ENCODE assay signal across 14 cellular contexts in the genomic region with DNA sequence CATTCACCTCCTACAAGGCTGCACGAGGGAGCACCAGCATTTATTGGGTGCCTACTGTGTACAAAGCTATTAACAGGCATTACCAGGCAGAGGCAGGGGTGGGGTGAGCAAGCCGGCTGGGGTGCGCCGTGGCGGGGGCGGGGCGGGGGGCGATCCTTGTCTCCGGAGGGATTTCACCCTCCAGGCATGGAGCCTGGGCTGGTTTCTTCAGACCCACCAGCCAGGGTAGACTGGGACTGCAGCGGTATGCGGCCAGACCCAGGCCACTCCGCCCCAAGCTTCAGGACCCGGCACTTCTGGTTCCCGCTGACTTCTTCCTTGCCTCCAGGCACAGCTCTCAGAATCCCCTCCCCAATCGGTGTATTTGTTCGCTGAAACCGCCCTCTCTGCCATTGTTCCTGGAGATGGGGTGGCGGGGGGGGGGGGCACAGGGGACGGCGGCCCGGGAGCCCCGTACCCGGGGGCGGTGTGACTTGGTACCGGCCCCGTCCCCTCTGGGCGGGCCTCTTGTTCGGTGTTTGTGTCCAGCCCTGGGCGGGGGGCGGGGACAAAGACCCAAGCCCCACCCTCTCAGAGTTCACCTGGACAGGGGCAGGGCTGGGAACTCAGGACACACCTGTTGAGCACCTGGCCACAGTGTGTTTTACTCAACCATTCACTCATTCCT. TPM values are rescaled to one million over a fixed set of nuclear protein-coding genes. Genes with fewer than 3 reads are reported as not detected.
DNase-seq lines count a peak whose midpoint lies in the region; ATAC-seq and TF ChIP-seq lines count a peak whose summit lies in the region.
"Had no signal": no experiment of that assay in that cellular context is flagged by ENCODE, and none has a peak within 500 bp of the region (broad histone marks: within the 10 kb centered on the region; RNA-seq: fewer than 3 reads in every experiment).

No MANE protein-coding gene starts in this region.

- no peak for DNase-seq in activated T-cell treated with anti-CD3 and anti-CD28 coated beads, Interleukin-2, amount 50 U/mL, for 72 hours
- no peak for DNase-seq in activated T-cell treated with anti-CD3 and anti-CD28 coated beads, Interleukin-2, amount 50 U/mL, for 48 hours
- DNase-seq in activated naive CD8-positive, alpha-beta T cell treated with anti-CD3 and anti-CD28 coated beads, Interleukin-2, amount 10 ng/mL, durations not matched to agents 7 days and 5 days = no peak
- DNase-seq in left lung = no peak
- no peak for DNase-seq in T-helper 2 cell treated with Interferon-gamma antibody and Interleukin-4, amounts not matched to agents 5 μg/mL and 100 μg/mL, for 36 hours (ENCODE audit: low spot score)
- DNase-seq in H4 (ENCODE audit: low spot score) = no peak
- no peak for DNase-seq in GDM1 (lab: John Stamatoyannopoulos, UW)
- DNase-seq: BE2C; effector CD4-positive, alpha-beta T cell; left cardiac atrium; RPMI8226 had no signal

- WGBS in urinary bladder = 5% methylated on average over 30 of the region's 30 CpGs

- H3K36me3 Mint-ChIP-seq in activated T-cell treated with anti-CD3 and anti-CD28 coated beads, Interleukin-2, amount 50 U/mL, for 72 hours (ENCODE audit: insufficient read depth in 2 of 2) = no peaks in the 10 kb centered on the region
- no peaks in the 10 kb centered on the region for H3K36me3 Mint-ChIP-seq in activated naive CD8-positive, alpha-beta T cell treated with anti-CD3 and anti-CD28 coated beads, Interleukin-2, amount 10 ng/mL, durations not matched to agents 7 days and 5 days
- H3K36me3 Mint-ChIP-seq in T-helper 2 cell treated with Interferon-gamma antibody and Interleukin-4, amounts not matched to agents 5 μg/mL and 100 μg/mL, for 36 hours (ENCODE audit: low read depth) = no peaks in the 10 kb centered on the region

- H3K27me3 ChIP-seq in left lung = peaks cover 20 to 76% of the 10 kb centered on the region in 2 donors

- no peak for TF ChIP-seq CTCF in left lung (IDR thresholded peaks at IDR 0.05)

- H3K4me3 Mint-ChIP-seq in activated T-cell treated with anti-CD3 and anti-CD28 coated beads, Interleukin-2, amount 50 U/mL, for 72 hours = peak overlapping the region; percentile 72 to 82
- H3K4me3 Mint-ChIP-seq in activated naive CD8-positive, alpha-beta T cell treated with anti-CD3 and anti-CD28 coated beads, Interleukin-2, amount 10 ng/mL, durations not matched to agents 7 days and 5 days = peak overlapping the region; percentile 19
- H3K4me3 Mint-ChIP-seq in T-helper 2 cell treated with Interferon-gamma antibody and Interleukin-4, amounts not matched to agents 5 μg/mL and 100 μg/mL, for 36 hours = no peak overlapping the region

- H3K36me3 ChIP-seq in left lung = no peaks in the 10 kb centered on the region
- H3K36me3 ChIP-seq in urinary bladder (ENCODE audit: insufficient read depth) = no peaks in the 10 kb centered on the region
- H3K36me3 ChIP-seq: BE2C had no signal

- ATAC-seq in activated T-cell treated with anti-CD3 and anti-CD28 coated beads, Interleukin-2, amount 50 U/mL, for 72 hours (replicated peaks in 1 of 2) = no peak
- ATAC-seq in activated naive CD8-positive, alpha-beta T cell treated with anti-CD3 and anti-CD28 coated beads, Interleukin-2, amount 10 ng/mL, durations not matched to agents 7 days and 5 days (ENCODE audit: low read depth) = no peak
- ATAC-seq in left lung = peak; percentile 48

- H3K4me1 ChIP-seq in left lung (peaks cover 8 to 18% of the 10 kb centered on the region in 2 donors), urinary bladder (ENCODE audit: insufficient read depth) (peaks cover 5% of the 10 kb centered on the region)
- H3K4me1 ChIP-seq: BE2C had no signal

- POLR2A ChIA-PET in activated naive CD8-positive, alpha-beta T cell treated with anti-CD3 and anti-CD28 coated beads, Interleukin-2, amount 10 ng/mL, durations not matched to agents 7 days and 5 days (lab: Charles Lee) = no interaction called here

- no peaks in the 10 kb centered on the region for H3K27me3 Mint-ChIP-seq in activated T-cell treated with anti-CD3 and anti-CD28 coated beads, Interleukin-2, amount 50 U/mL, for 72 hours (ENCODE audit: low read depth)
- H3K27me3 Mint-ChIP-seq in activated naive CD8-positive, alpha-beta T cell treated with anti-CD3 and anti-CD28 coated beads, Interleukin-2, amount 10 ng/mL, durations not matched to agents 7 days and 5 days = peaks cover 44% of the 10 kb centered on the region
- H3K27me3 Mint-ChIP-seq in T-helper 2 cell treated with Interferon-gamma antibody and Interleukin-4, amounts not matched to agents 5 μg/mL and 100 μg/mL, for 36 hours (ENCODE audit: low read depth) = peaks cover 39% of the 10 kb centered on the region

- H3K4me1 Mint-ChIP-seq in activated T-cell treated with anti-CD3 and anti-CD28 coated beads, Interleukin-2, amount 50 U/mL, for 72 hours (ENCODE audit: low read depth) = peaks cover 12% of the 10 kb centered on the region
- peaks cover 5% of the 10 kb centered on the region for H3K4me1 Mint-ChIP-seq in activated naive CD8-positive, alpha-beta T cell treated with anti-CD3 and anti-CD28 coated beads, Interleukin-2, amount 10 ng/mL, durations not matched to agents 7 days and 5 days
- H3K4me1 Mint-ChIP-seq in T-helper 2 cell treated with Interferon-gamma antibody and Interleukin-4, amounts not matched to agents 5 μg/mL and 100 μg/mL, for 36 hours (ENCODE audit: low read depth) = peaks cover 2% of the 10 kb centered on the region

- H3K27ac ChIP-seq in left lung = no peak overlapping the region
- no peak overlapping the region for H3K27ac ChIP-seq in urinary bladder (ENCODE audit: low read depth)

- intact Hi-C loops in left lung (cut with DNase I) = no loop called here

- H3K4me3 ChIP-seq in left lung (peak overlapping the region in 1 of 2 donors; percentile 19), urinary bladder (ENCODE audit: low read depth, low read length) (peak overlapping the region; percentile 23)

- H3K9me3 Mint-ChIP-seq in activated T-cell treated with anti-CD3 and anti-CD28 coated beads, Interleukin-2, amount 50 U/mL, for 72 hours = no peaks in the 10 kb centered on the region
- no peaks in the 10 kb centered on the region for H3K9me3 Mint-ChIP-seq in activated naive CD8-positive, alpha-beta T cell treated with anti-CD3 and anti-CD28 coated beads, Interleukin-2, amount 10 ng/mL, durations not matched to agents 7 days and 5 days
- H3K9me3 Mint-ChIP-seq in T-helper 2 cell treated with Interferon-gamma antibody and Interleukin-4, amounts not matched to agents 5 μg/mL and 100 μg/mL, for 36 hours = no peaks in the 10 kb centered on the region

- no peak overlapping the region for H3K27ac Mint-ChIP-seq in activated T-cell treated with anti-CD3 and anti-CD28 coated beads, Interleukin-2, amount 50 U/mL, for 72 hours
- H3K27ac Mint-ChIP-seq in activated naive CD8-positive, alpha-beta T cell treated with anti-CD3 and anti-CD28 coated beads, Interleukin-2, amount 10 ng/mL, durations not matched to agents 7 days and 5 days = no peak overlapping the region
- H3K27ac Mint-ChIP-seq in T-helper 2 cell treated with Interferon-gamma antibody and Interleukin-4, amounts not matched to agents 5 μg/mL and 100 μg/mL, for 36 hours = no peak overlapping the region

- no peaks in the 10 kb centered on the region for H3K9me3 ChIP-seq in left lung
- H3K9me3 ChIP-seq: BE2C had no signal

RNA-seq across cellular contexts. Expression of gene TJP3, which starts 14.4 kb away (rescaled TPM):
- 1 to 10 TPM; 1.7 to 5.8 TPM for total RNA-seq in activated T-cell treated with anti-CD3 and anti-CD28 coated beads, Interleukin-2, amount 50 U/mL, for 72 hours
- total RNA-seq in activated naive CD8-positive, alpha-beta T cell treated with anti-CD3 and anti-CD28 coated beads, Interleukin-2, amount 10 ng/mL, durations not matched to agents 7 days and 5 days = 1 to 10 TPM; 5.2 to 7.6 TPM
- total RNA-seq in left lung (10 to 100 TPM; 33.8 to 36.2 TPM), urinary bladder (3.1 TPM)
- polyA plus RNA-seq in urinary bladder = 2.8 TPM
- 1.5 TPM in 1 of 2 replicates, not detected in the other for total RNA-seq in H4 (2014; rRNA removed; shearing (Covaris generic))

RNA-seq across cellular contexts. Expression of gene PIP5K1C, which starts 22.3 kb away (rescaled TPM):
- 10 to 100 TPM; 16.0 to 21.0 TPM for total RNA-seq in activated T-cell treated with anti-CD3 and anti-CD28 coated beads, Interleukin-2, amount 50 U/mL, for 72 hours
- total RNA-seq in activated naive CD8-positive, alpha-beta T cell treated with anti-CD3 and anti-CD28 coated beads, Interleukin-2, amount 10 ng/mL, durations not matched to agents 7 days and 5 days = 10 to 100 TPM; 18.9 to 23.5 TPM
- total RNA-seq in left lung (10 to 100 TPM; 38.7 to 42.2 TPM), urinary bladder (17.1 TPM)
- 60.8 TPM for polyA plus RNA-seq in urinary bladder
- 5.3 and 6.8 TPM in 2 replicates for total RNA-seq in H4 (2014; rRNA removed; shearing (Covaris generic))

RNA-seq across cellular contexts. Expression of gene APBA3, which starts 38.9 kb away (rescaled TPM):
- 10 to 100 TPM; 51.8 to 52.7 TPM for total RNA-seq in activated T-cell treated with anti-CD3 and anti-CD28 coated beads, Interleukin-2, amount 50 U/mL, for 72 hours
- total RNA-seq in activated naive CD8-positive, alpha-beta T cell treated with anti-CD3 and anti-CD28 coated beads, Interleukin-2, amount 10 ng/mL, durations not matched to agents 7 days and 5 days = 10 to 100 TPM; 54.5 to 61.9 TPM
- 10 to 100 TPM; 22.1 to 24.7 TPM for total RNA-seq in left lung
- 10.4 TPM for total RNA-seq in urinary bladder
- 21.7 TPM for polyA plus RNA-seq in urinary bladder
- 11.4 and 15.8 TPM in 2 replicates for total RNA-seq in H4 (2014; rRNA removed; shearing (Covaris generic))

RNA-seq across cellular contexts. Expression of gene MRPL54, which starts 39.9 kb away (rescaled TPM):
- total RNA-seq in activated T-cell treated with anti-CD3 and anti-CD28 coated beads, Interleukin-2, amount 50 U/mL, for 72 hours = 10 to 100 TPM; 67.3 to 74.2 TPM
- total RNA-seq in activated naive CD8-positive, alpha-beta T cell treated with anti-CD3 and anti-CD28 coated beads, Interleukin-2, amount 10 ng/mL, durations not matched to agents 7 days and 5 days = 10 to 100 TPM; 68.9 to 73.9 TPM
- 10 to 100 TPM; 52.4 to 59.1 TPM for total RNA-seq in left lung
- total RNA-seq in urinary bladder = 23.0 TPM
- polyA plus RNA-seq in urinary bladder = 61.9 TPM
- total RNA-seq in H4 (2014; rRNA removed; shearing (Covaris generic)) = 74.4 and 75.7 TPM in 2 replicates

RNA-seq across cellular contexts. Expression of gene RAX2, which starts 49.5 kb away (rescaled TPM):
- total RNA-seq in activated T-cell treated with anti-CD3 and anti-CD28 coated beads, Interleukin-2, amount 50 U/mL, for 72 hours = not detected
- total RNA-seq in activated naive CD8-positive, alpha-beta T cell treated with anti-CD3 and anti-CD28 coated beads, Interleukin-2, amount 10 ng/mL, durations not matched to agents 7 days and 5 days = not detected
- total RNA-seq in left lung (not detected), urinary bladder (not detected)
- polyA plus RNA-seq in urinary bladder = not detected
- total RNA-seq in H4 (2014; rRNA removed; shearing (Covaris generic)) = not detected in 2 replicates
- total RNA-seq: activated CD8-positive, alpha-beta memory T cell treated with anti-CD3 and anti-CD28 coated beads for 36 hours; left cardiac atrium; ureter had no signal
